Comparison of ENCODE assay signal across 8 cellular contexts in the genomic region with DNA sequence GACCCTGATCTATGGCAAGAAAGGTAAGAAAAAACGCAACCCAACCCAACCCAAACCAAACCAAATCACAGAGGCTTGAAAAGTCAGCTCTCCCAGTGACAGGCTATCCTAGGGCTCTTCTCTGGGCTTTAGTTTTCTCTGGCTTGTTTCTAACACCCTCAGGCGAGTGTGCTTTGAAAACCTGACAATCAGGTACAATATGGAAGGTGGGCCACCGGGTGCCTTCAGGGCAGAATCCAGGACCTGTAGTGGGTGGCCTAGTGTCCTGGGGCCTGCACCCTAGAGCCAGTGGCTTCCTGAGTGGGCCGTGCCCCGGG. TPM values are rescaled to one million over a fixed set of nuclear protein-coding genes. Genes with fewer than 3 reads are reported as not detected.
A peak's percentile ranks its signal among the peaks of the same experiment; 100 is the strongest.
DNase-seq lines count a peak whose midpoint lies in the region; ATAC-seq and TF ChIP-seq lines count a peak whose summit lies in the region.

No MANE protein-coding gene starts in this region.

- H3K9me3 Mint-ChIP-seq in activated naive CD8-positive, alpha-beta T cell treated with anti-CD3 and anti-CD28 coated beads for 36 hours: no peaks in the 10 kb centered on the region

- peak overlapping the region; percentile 41 for H3K4me3 ChIP-seq in HAP-1
- peak overlapping the region; percentile 8 for H3K4me3 ChIP-seq in iPS-15b (ENCODE audit: low read depth, low read length)
- peak overlapping the region in 4 of 8 donors; percentile 40 to 71 (median 48) for H3K4me3 ChIP-seq in spleen

- intact Hi-C loops in spleen (cut with DNase I; ENCODE audit: low total_unique reads): loop anchor here (10.0 kb wide), 1 partner anchor 311 kb away; no protein-coding TSS in a partner anchor

- H3K36me3 ChIP-seq in HAP-1 (replicated peaks) (no peaks in the 10 kb centered on the region), iPS-15b (ENCODE audit: control insufficient read depth, insufficient read depth, low read length) (no peaks in the 10 kb centered on the region), spleen (no peaks in the 10 kb centered on the region)

- no peak for ATAC-seq in HG03135 (IDR thresholded peaks at IDR 0.05; ENCODE audit: unreplicated experiment)
- ATAC-seq in HG02973 (IDR thresholded peaks at IDR 0.05; ENCODE audit: unreplicated experiment): no peak
- ATAC-seq in HG02642 (IDR thresholded peaks at IDR 0.05; ENCODE audit: poor library complexity, unreplicated experiment): no peak

- H3K27me3 ChIP-seq in HAP-1 (ENCODE audit: low read depth) (no peaks in the 10 kb centered on the region), iPS-15b (ENCODE audit: control insufficient read depth, insufficient read depth, low read length) (no peaks in the 10 kb centered on the region), spleen (replicated peaks in 1 of 7) (no peaks in the 10 kb centered on the region)

- H3K27ac ChIP-seq in spleen: peak overlapping the region in 6 of 8 donors; percentile 55 to 78 (median 72)

- no peak for TF ChIP-seq CTCF in spleen (IDR thresholded peaks at IDR 0.05 in 8 of 11, conservative IDR thresholded peaks at IDR 0.05 in 3 of 11)

- H3K27me3 Mint-ChIP-seq in activated naive CD8-positive, alpha-beta T cell treated with anti-CD3 and anti-CD28 coated beads for 36 hours: peaks cover 14% of the 10 kb centered on the region

- no peaks in the 10 kb centered on the region for H3K36me3 Mint-ChIP-seq in activated naive CD8-positive, alpha-beta T cell treated with anti-CD3 and anti-CD28 coated beads for 36 hours

- H3K27ac Mint-ChIP-seq in activated naive CD8-positive, alpha-beta T cell treated with anti-CD3 and anti-CD28 coated beads for 36 hours: peak overlapping the region; percentile 59

- no peak for TF ChIP-seq POLR2A in spleen (IDR thresholded peaks at IDR 0.05)

- 44 to 64% (median 54%) methylated on average over 4 to 5 of the region's 5 CpGs for whole genome bisulfite sequencing in spleen, 5 donors

- peaks cover 43% of the 10 kb centered on the region for H3K4me1 Mint-ChIP-seq in activated naive CD8-positive, alpha-beta T cell treated with anti-CD3 and anti-CD28 coated beads for 36 hours

- no peak overlapping the region for H3K9ac ChIP-seq in iPS-15b (ENCODE audit: low read depth, low read length)

- H3K4me1 ChIP-seq in HAP-1 (peaks cover 5% of the 10 kb centered on the region; the same call in 1 of the 2 replicates), iPS-15b (ENCODE audit: control insufficient read depth, insufficient read depth, low read length) (no peaks in the 10 kb centered on the region), spleen (peaks cover 0 to 18% (median 14%) of the 10 kb centered on the region in 6 donors)

- peak overlapping the region; percentile 22 for H3K4me3 Mint-ChIP-seq in activated naive CD8-positive, alpha-beta T cell treated with anti-CD3 and anti-CD28 coated beads for 36 hours

- H3K9me3 ChIP-seq in HAP-1: no peaks in the 10 kb centered on the region
- no peaks in the 10 kb centered on the region for H3K9me3 ChIP-seq in iPS-15b (ENCODE audit: control insufficient read depth, insufficient read depth, low read length)
- H3K9me3 ChIP-seq in spleen: no peaks in the 10 kb centered on the region

- in situ Hi-C loops in HAP-1 (cut with MboI; ENCODE audit: low sequenced_read_pairs): no loop called here

- DNase-seq in HAP-1 (ENCODE audit: low spot score in 2 of 2) (no peak), spleen (no peak), occipital lobe (lab: John Stamatoyannopoulos, UW) (no peak)
- no peak for DNase-seq in activated naive CD8-positive, alpha-beta T cell treated with anti-CD3 and anti-CD28 coated beads for 36 hours

RNA-seq across cellular contexts. Expression of gene BHLHE40, which starts 46.8 kb away (rescaled TPM):
- 100 to 1,000 TPM; 292 to 294 TPM for total RNA-seq in activated naive CD8-positive, alpha-beta T cell treated with anti-CD3 and anti-CD28 coated beads for 36 hours
- 100 to 1,000 TPM in 1 of 7 donors, 10 to 100 TPM in 6; 22.9 to 108 (median 40.3) TPM for total RNA-seq in spleen
- 10 to 100 TPM; 11.8 to 15.6 (median 12.7) TPM for polyA plus RNA-seq in spleen
- total RNA-seq in occipital lobe: 6.6 TPM
